In the genomic region with DNA sequence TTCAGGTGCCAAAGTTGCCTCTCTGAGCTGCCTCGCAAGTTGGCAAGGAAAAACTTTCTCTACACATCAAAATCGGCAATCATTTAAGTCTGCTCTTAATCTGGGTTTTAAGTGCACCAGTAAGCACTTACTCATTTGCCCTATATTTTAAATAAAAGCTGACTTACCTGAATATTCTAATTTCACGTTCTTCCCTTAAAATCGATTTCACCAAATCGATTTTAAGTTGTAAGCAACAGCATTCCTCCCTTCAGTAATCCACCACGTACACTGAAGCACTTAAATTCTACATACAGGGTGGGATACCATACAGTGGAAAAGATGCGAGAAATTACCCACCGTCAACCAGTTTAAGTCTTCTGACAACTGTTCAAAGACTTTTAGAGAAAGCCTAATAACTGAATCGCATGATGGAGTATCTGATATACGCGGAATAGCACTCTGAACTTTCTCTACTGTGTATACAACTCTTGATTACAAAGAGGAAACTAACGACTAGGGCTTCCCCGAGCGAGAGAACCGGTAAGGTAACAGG, we compare ENCODE assay signal across 1 cellular context.
TF ChIP-seq lines count a peak whose summit lies in the region.

No MANE protein-coding gene starts in this region.

TF ChIP-seq in GM23338, 12 proteins besides CTCF, POLR2A, EP300 and RAD21 (continued from another document):
- TF ChIP-seq, protein P1, sequence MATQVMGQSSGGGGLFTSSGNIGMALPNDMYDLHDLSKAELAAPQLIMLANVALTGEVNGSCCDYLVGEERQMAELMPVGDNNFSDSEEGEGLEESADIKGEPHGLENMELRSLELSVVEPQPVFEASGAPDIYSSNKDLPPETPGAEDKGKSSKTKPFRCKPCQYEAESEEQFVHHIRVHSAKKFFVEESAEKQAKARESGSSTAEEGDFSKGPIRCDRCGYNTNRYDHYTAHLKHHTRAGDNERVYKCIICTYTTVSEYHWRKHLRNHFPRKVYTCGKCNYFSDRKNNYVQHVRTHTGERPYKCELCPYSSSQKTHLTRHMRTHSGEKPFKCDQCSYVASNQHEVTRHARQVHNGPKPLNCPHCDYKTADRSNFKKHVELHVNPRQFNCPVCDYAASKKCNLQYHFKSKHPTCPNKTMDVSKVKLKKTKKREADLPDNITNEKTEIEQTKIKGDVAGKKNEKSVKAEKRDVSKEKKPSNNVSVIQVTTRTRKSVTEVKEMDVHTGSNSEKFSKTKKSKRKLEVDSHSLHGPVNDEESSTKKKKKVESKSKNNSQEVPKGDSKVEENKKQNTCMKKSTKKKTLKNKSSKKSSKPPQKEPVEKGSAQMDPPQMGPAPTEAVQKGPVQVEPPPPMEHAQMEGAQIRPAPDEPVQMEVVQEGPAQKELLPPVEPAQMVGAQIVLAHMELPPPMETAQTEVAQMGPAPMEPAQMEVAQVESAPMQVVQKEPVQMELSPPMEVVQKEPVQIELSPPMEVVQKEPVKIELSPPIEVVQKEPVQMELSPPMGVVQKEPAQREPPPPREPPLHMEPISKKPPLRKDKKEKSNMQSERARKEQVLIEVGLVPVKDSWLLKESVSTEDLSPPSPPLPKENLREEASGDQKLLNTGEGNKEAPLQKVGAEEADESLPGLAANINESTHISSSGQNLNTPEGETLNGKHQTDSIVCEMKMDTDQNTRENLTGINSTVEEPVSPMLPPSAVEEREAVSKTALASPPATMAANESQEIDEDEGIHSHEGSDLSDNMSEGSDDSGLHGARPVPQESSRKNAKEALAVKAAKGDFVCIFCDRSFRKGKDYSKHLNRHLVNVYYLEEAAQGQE (IDR thresholded peaks at IDR 0.05; ENCODE audit: unreplicated experiment), result no peak
- TF ChIP-seq JUNB (IDR thresholded peaks at IDR 0.05; ENCODE audit: unreplicated experiment) (no peak), EZH2 (IDR thresholded peaks at IDR 0.05; ENCODE audit: low read depth, unreplicated experiment) (no peak)
